In genomic region chr2:231464576-231465540, GRCh38 we compare ENCODE assay signal across 8 cellular contexts. TPM values are rescaled to one million over a fixed set of nuclear protein-coding genes. Genes with fewer than 3 reads are reported as not detected.
DNase-seq lines count a peak whose midpoint lies in the region; ATAC-seq and TF ChIP-seq lines count a peak whose summit lies in the region.

No MANE protein-coding gene starts in this region.

- H3K27ac Mint-ChIP-seq in endothelial cell (ENCODE audit: unreplicated experiment): peak overlapping the region; percentile 96

- H3K27me3 Mint-ChIP-seq in endothelial cell (ENCODE audit: unreplicated experiment): peaks cover 10% of the 10 kb centered on the region

- TF ChIP-seq CTCF in endothelial cell (IDR thresholded peaks at IDR 0.05; ENCODE audit: unreplicated experiment): no peak

- H3K9me3 ChIP-seq in mononuclear cell (ENCODE audit: low read depth, low read length): no peaks in the 10 kb centered on the region

- H3K9me3 Mint-ChIP-seq in endothelial cell (ENCODE audit: unreplicated experiment): no peaks in the 10 kb centered on the region

- ATAC-seq in HG03135 (IDR thresholded peaks at IDR 0.05; ENCODE audit: unreplicated experiment): peak; percentile 10

- peaks cover 54% of the 10 kb centered on the region for H3K4me1 ChIP-seq in mononuclear cell (ENCODE audit: insufficient read depth, low read length)

- peak overlapping the region; percentile 89 for H3K4me3 Mint-ChIP-seq in endothelial cell (ENCODE audit: unreplicated experiment)

- no peaks in the 10 kb centered on the region for H3K27me3 ChIP-seq in mononuclear cell (ENCODE audit: insufficient read depth, low read length)

- DNase-seq in NCI-H1417 (lab: John Stamatoyannopoulos, UW): peak; percentile 93 to 98 (median 96)
- no peak for DNase-seq in NCI-H1417 treated with DMSO at 0.1 percent for 48 hours (lab: John Stamatoyannopoulos, UW)
- peak; percentile 92 for DNase-seq in NCI-H82 treated with DMSO at 0.1 percent for 48 hours (lab: John Stamatoyannopoulos, UW; ENCODE audit: unreplicated experiment)
- peak; percentile 94 for DNase-seq in activated CD8-positive, alpha-beta memory T cell treated with anti-CD3 and anti-CD28 coated beads, Interleukin-2, amount 50 U/mL, for 24 hours (ENCODE audit: extremely low read depth)
- DNase-seq in endothelial cell (ENCODE audit: low spot score): peak; percentile 99
- peak; percentile 99 for DNase-seq in stimulated activated CD8-positive, alpha-beta memory T cell treated with anti-CD3 and anti-CD28 coated beads, Interleukin-2, amount 100 ng/mL, for 48 hours (ENCODE audit: low read depth in 2 of 2)

- H3K4me3 ChIP-seq in mononuclear cell (ENCODE audit: low read length): peak overlapping the region; percentile 86

- peaks cover 34% of the 10 kb centered on the region for H3K36me3 Mint-ChIP-seq in endothelial cell (ENCODE audit: low read depth, unreplicated experiment)

- H3K4me1 Mint-ChIP-seq in endothelial cell (ENCODE audit: unreplicated experiment): peaks cover 21% of the 10 kb centered on the region

RNA-seq across cellular contexts. Expression of gene NCL, which starts 0.6 kb away (rescaled TPM):
- total RNA-seq in endothelial cell (ENCODE audit: unreplicated experiment) (346 TPM), mononuclear cell (182 TPM)
